9 cellular contexts compared by ENCODE assay signal in genomic region chr22:27719535-27720227, GRCh38.
DNase-seq lines count a peak whose midpoint lies in the region; TF ChIP-seq lines count a peak whose summit lies in the region.
"Had no signal": no experiment of that assay in that cellular context is flagged by ENCODE, and none has a peak within 500 bp of the region (broad histone marks: within the 10 kb centered on the region; RNA-seq: fewer than 3 reads in every experiment).

No MANE protein-coding gene starts in this region.

- no peaks in the 10 kb centered on the region for H3K79me2 ChIP-seq in fibroblast of lung (ENCODE audit: control insufficient read depth, insufficient read depth, low read length)

- H3K4me3 ChIP-seq in fibroblast of lung (replicated peaks in 1 of 4; ENCODE audit: control extremely low read depth in 1 of 4, insufficient read depth in 1 of 4, low read depth in 3 of 4, low read length in 4 of 4) (no peak overlapping the region), prostate gland (no peak overlapping the region), BE2C (ENCODE audit: low read depth, low read length) (no peak overlapping the region)

- H3K36me3 ChIP-seq in fibroblast of lung (ENCODE audit: control insufficient read depth, insufficient read depth, low read length) (no peaks in the 10 kb centered on the region), prostate gland (no peaks in the 10 kb centered on the region), BE2C (no peaks in the 10 kb centered on the region)

- TF ChIP-seq POLR2A in prostate gland (IDR thresholded peaks at IDR 0.05): no peak

- intact Hi-C loops in prostate gland (cut with DNase I): no loop called here

- H3K27me3 ChIP-seq in fibroblast of lung (ENCODE audit: control insufficient read depth, insufficient read depth, low read length) (no peaks in the 10 kb centered on the region), prostate gland (replicated peaks; ENCODE audit: insufficient read depth) (no peaks in the 10 kb centered on the region), BE2C (no peaks in the 10 kb centered on the region)

- H3K4me2 ChIP-seq in fibroblast of lung (ENCODE audit: extremely low read depth, insufficient read depth, low read length): no peak overlapping the region

- TF ChIP-seq CTCF in fibroblast of lung (conservative IDR thresholded peaks at IDR 0.05 in 1 of 2, IDR thresholded peaks at IDR 0.05 in 1 of 2; ENCODE audit: low read depth in 1 of 2, low read length in 2 of 2) (no peak), prostate gland (IDR thresholded peaks at IDR 0.05) (no peak), BE2C (IDR thresholded peaks at IDR 0.05; ENCODE audit: low read depth, low read length) (no peak)

- no peaks in the 10 kb centered on the region for H4K20me1 ChIP-seq in fibroblast of lung (ENCODE audit: control insufficient read depth, extremely low read depth, insufficient read depth, low read length)

- H3K4me1 ChIP-seq in fibroblast of lung (ENCODE audit: control insufficient read depth, extremely low read depth, insufficient read depth, low read length) (peaks cover 4% of the 10 kb centered on the region), prostate gland (replicated peaks) (no peaks in the 10 kb centered on the region), BE2C (peaks cover 16% of the 10 kb centered on the region)

- H2AFZ ChIP-seq in fibroblast of lung (ENCODE audit: low read length): no peak overlapping the region

- in situ Hi-C loops in G401 (cut with HindIII; ENCODE audit: low sequenced_read_pairs): no loop called here

- no peak overlapping the region for H3K9ac ChIP-seq in fibroblast of lung (ENCODE audit: insufficient read depth, low read length)

- no peak overlapping the region for H3K27ac ChIP-seq in fibroblast of lung (ENCODE audit: insufficient read depth, low read length)
- no peak overlapping the region for H3K27ac ChIP-seq in prostate gland

- WGBS in prostate gland: 15% methylated on average over 8 of the region's 8 CpGs

- no peaks in the 10 kb centered on the region for H3K9me3 ChIP-seq in fibroblast of lung (ENCODE audit: control insufficient read depth, insufficient read depth, low read depth, low read length)
- H3K9me3 ChIP-seq in prostate gland: no peaks in the 10 kb centered on the region
- H3K9me3 ChIP-seq in BE2C: no peaks in the 10 kb centered on the region

- DNase-seq in G401 (ENCODE audit: low spot score) (peak; percentile 3), NCI-H2196 treated with DMSO at 0.1 percent for 48 hours (lab: John Stamatoyannopoulos, UW; ENCODE audit: unreplicated experiment) (peak; percentile 35), fibroblast of lung (ENCODE audit: low read depth in 2 of 2) (peak; percentile 22 to 39), prostate gland (ENCODE audit: low spot score) (peak; percentile 67), BE2C (no peak), NCI-H2081 treated with DMSO at 0.1 percent for 48 hours (lab: John Stamatoyannopoulos, UW) (no peak)
- DNase-seq in stimulated activated CD4-positive, alpha-beta T cell treated with anti-CD3 and anti-CD28 coated beads, Interleukin-12 subunit alpha, Interleukin-12 subunit beta, amount 100 ng/mL, for 4 hours: no peak
- no peak for DNase-seq in activated T-cell treated with anti-CD3 and anti-CD28 coated beads, Interleukin-2, amount 50 U/mL, for 48 hours
- DNase-seq: activated naive CD8-positive, alpha-beta T cell treated with anti-CD3 and anti-CD28 coated beads, Interleukin-2, amount 10 ng/mL, durations not matched to agents 7 days and 5 days had no signal

Comparison
In these comparisons a context has a peak if more than half of its experiments do, and no peak if none do; other contexts are left out.
1. DNase-seq: peak in G401 (single experiment), NCI-H2196 treated with DMSO at 0.1 percent for 48 hours (single experiment), fibroblast of lung (2 of 2) and prostate gland (single experiment); none in stimulated activated CD4-positive, alpha-beta T cell treated with anti-CD3 and anti-CD28 coated beads, Interleukin-12 subunit alpha, Interleukin-12 subunit beta, amount 100 ng/mL, for 4 hours (single experiment), BE2C (single experiment), activated T-cell treated with anti-CD3 and anti-CD28 coated beads, Interleukin-2, amount 50 U/mL, for 48 hours (0 of 2) and NCI-H2081 treated with DMSO at 0.1 percent for 48 hours (single experiment).